ENCODE assay signal across 1 cellular context in genomic region chr1:16725439-16726245, GRCh38. TPM values are rescaled to one million over a fixed set of nuclear protein-coding genes. Genes with fewer than 3 reads are reported as not detected.
"Had no signal": no experiment of that assay in that cellular context is flagged by ENCODE, and none has a peak within 500 bp of the region (broad histone marks: within the 10 kb centered on the region; RNA-seq: fewer than 3 reads in every experiment).

No MANE protein-coding gene starts in this region.

RNA-seq across cellular contexts. Expression of gene RNU1-4, which starts 14.7 kb away (rescaled TPM):
- polyA plus RNA-seq: small intestine had no signal

RNA-seq across cellular contexts. Expression of gene RNU1-3, which starts 58.9 kb away (rescaled TPM):
- polyA plus RNA-seq: small intestine had no signal
